1 cellular context compared by ENCODE assay signal in genomic region chr14:31492759-31493498, GRCh38.
A peak's percentile ranks its signal among the peaks of the same experiment; 100 is the strongest.
TF ChIP-seq lines count a peak whose summit lies in the region.

No MANE protein-coding gene starts in this region.

TF ChIP-seq in GM12878, 131 proteins besides CTCF, POLR2A, EP300 and RAD21:
- TF ChIP-seq MEF2A (IDR thresholded peaks at IDR 0.05; ENCODE audit: insufficient read depth, low read depth, low read length) = 0 out of 2 replicates have a peak, but pooled peaks have one; percentile 18
- 0 out of 2 replicates have a peak, but pooled peaks have one; percentile 22 for TF ChIP-seq RELB (IDR thresholded peaks at IDR 0.05; ENCODE audit: low read depth)
- TF ChIP-seq USF2 (IDR thresholded peaks at IDR 0.05; ENCODE audit: borderline replicate concordance, low read depth, low read length) = no peak
- TF ChIP-seq MEF2B (IDR thresholded peaks at IDR 0.05; ENCODE audit: partially characterized antibody, poor library complexity, severe bottlenecking) = peak; percentile 42
